In the genomic region with DNA sequence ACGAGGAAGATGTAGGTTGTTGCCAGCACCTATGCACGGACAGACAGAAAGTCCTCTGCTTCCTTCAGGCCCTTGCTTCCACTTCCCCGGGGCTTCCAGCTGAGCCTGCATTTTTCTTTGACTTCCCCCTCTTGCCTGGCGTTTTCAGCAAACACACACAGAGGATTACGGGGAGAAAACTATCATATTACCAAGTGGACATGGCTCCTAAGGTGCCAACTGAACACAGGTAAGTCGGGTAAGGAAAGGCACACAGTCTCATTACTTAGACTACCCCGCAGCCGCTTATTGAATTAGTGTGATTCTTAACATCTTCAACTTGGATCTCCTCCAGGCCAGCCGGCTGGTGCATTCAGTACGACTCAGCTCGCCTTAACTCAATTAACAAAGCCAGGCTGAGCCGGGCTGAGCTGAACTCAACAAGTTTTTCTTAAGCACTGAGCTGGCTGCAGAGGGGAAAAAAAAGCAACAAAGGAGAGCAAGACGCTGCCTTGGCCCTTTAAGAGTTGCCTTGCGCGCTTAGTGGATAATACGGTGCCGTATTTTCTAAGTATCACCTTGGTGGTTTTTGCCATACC, we compare ENCODE assay signal across 8 cellular contexts. TPM values are rescaled to one million over a fixed set of nuclear protein-coding genes. Genes with fewer than 3 reads are reported as not detected.
DNase-seq lines count a peak whose midpoint lies in the region; ATAC-seq and TF ChIP-seq lines count a peak whose summit lies in the region.

No MANE protein-coding gene starts in this region.

- H3K27ac ChIP-seq in dorsolateral prefrontal cortex = peak overlapping the region in 26 of 59 donors; percentile 0 to 69 (median 23)

- TF ChIP-seq CTCF in dorsolateral prefrontal cortex (IDR thresholded peaks at IDR 0.05 in 54 of 56, conservative IDR thresholded peaks at IDR 0.05 in 2 of 56; ENCODE audit: low read depth in 1 of 56, partially characterized antibody in 56 of 56) = no peak

- H3K36me3 Mint-ChIP-seq in activated T-helper 17 cell treated with anti-CD3 and anti-CD28 coated beads, Interleukin-2, amount 50 U/mL, for 72 hours (ENCODE audit: low read depth) = no peaks in the 10 kb centered on the region
- no peaks in the 10 kb centered on the region for H3K36me3 Mint-ChIP-seq in activated CD8-positive, alpha-beta T cell treated with anti-CD3 and anti-CD28 coated beads, Interleukin-2, amount 10 ng/mL, durations not matched to agents 7 days and 5 days (ENCODE audit: low read depth)

- H3K4me3 Mint-ChIP-seq in activated T-helper 17 cell treated with anti-CD3 and anti-CD28 coated beads, Interleukin-2, amount 50 U/mL, for 72 hours = no peak overlapping the region
- H3K4me3 Mint-ChIP-seq in activated CD8-positive, alpha-beta T cell treated with anti-CD3 and anti-CD28 coated beads, Interleukin-2, amount 10 ng/mL, durations not matched to agents 7 days and 5 days = no peak overlapping the region

- intact Hi-C loops in dorsolateral prefrontal cortex (cut with DNase I) = loop anchor here in 1 of 2 donors (10.0 kb wide), 1 partner anchor 255 kb away; no protein-coding TSS in a partner anchor

- H3K9me3 Mint-ChIP-seq in activated T-helper 17 cell treated with anti-CD3 and anti-CD28 coated beads, Interleukin-2, amount 50 U/mL, for 72 hours = no peaks in the 10 kb centered on the region
- H3K9me3 Mint-ChIP-seq in activated CD8-positive, alpha-beta T cell treated with anti-CD3 and anti-CD28 coated beads, Interleukin-2, amount 10 ng/mL, durations not matched to agents 7 days and 5 days (ENCODE audit: insufficient read depth) = no peaks in the 10 kb centered on the region

- no peaks in the 10 kb centered on the region for H3K27me3 Mint-ChIP-seq in activated T-helper 17 cell treated with anti-CD3 and anti-CD28 coated beads, Interleukin-2, amount 50 U/mL, for 72 hours
- no peaks in the 10 kb centered on the region for H3K27me3 Mint-ChIP-seq in activated CD8-positive, alpha-beta T cell treated with anti-CD3 and anti-CD28 coated beads, Interleukin-2, amount 10 ng/mL, durations not matched to agents 7 days and 5 days (ENCODE audit: low read depth)

- in situ Hi-C loops in Caki2 (cut with HindIII; ENCODE audit: low pct_unique_long_range_greater_than_20kb, low sequenced_read_pairs) = no loop called here

- peak overlapping the region in 11 of 59 donors; percentile 8 to 43 (median 22) for H3K4me3 ChIP-seq in dorsolateral prefrontal cortex

- POLR2A ChIA-PET in activated CD8-positive, alpha-beta T cell treated with anti-CD3 and anti-CD28 coated beads, Interleukin-2, amount 10 ng/mL, durations not matched to agents 7 days and 5 days (lab: Charles Lee) = interaction anchor here (0.5 to 2.9 kb wide), 3 partner anchors 16 to 453 kb away, joined by 3 to 11 read pairs (median 3); a partner anchor contains a TSS

- H3K27me3 ChIP-seq in dorsolateral prefrontal cortex = no peaks in the 10 kb centered on the region

- CTCF ChIA-PET in activated CD8-positive, alpha-beta T cell treated with anti-CD3 and anti-CD28 coated beads, Interleukin-2, amount 10 ng/mL, durations not matched to agents 7 days and 5 days (lab: Charles Lee) = no interaction called here

- H3K4me1 Mint-ChIP-seq in activated T-helper 17 cell treated with anti-CD3 and anti-CD28 coated beads, Interleukin-2, amount 50 U/mL, for 72 hours = peaks cover 14% of the 10 kb centered on the region
- H3K4me1 Mint-ChIP-seq in activated CD8-positive, alpha-beta T cell treated with anti-CD3 and anti-CD28 coated beads, Interleukin-2, amount 10 ng/mL, durations not matched to agents 7 days and 5 days (ENCODE audit: low read depth) = peaks cover 22% of the 10 kb centered on the region

- peak; percentile 31 for DNase-seq in Caki2 (ENCODE audit: low read depth)
- DNase-seq in NCI-H2171 treated with DMSO at 0.1 percent for 48 hours (lab: John Stamatoyannopoulos, UW) = peak; percentile 89
- peak in 7 of 10 donors; percentile 55 to 70 (median 60) for DNase-seq in dorsolateral prefrontal cortex
- DNase-seq in myocyte (ENCODE audit: low read depth) = peak; percentile 75
- no peak for DNase-seq in effector CD4-positive, alpha-beta T cell
- DNase-seq in HuH-7.5 (ENCODE audit: low spot score) = no peak
- DNase-seq in activated CD8-positive, alpha-beta T cell treated with anti-CD3 and anti-CD28 coated beads, Interleukin-2, amount 10 ng/mL, durations not matched to agents 7 days and 5 days = no peak

- ATAC-seq in activated T-helper 17 cell treated with anti-CD3 and anti-CD28 coated beads, Interleukin-2, amount 50 U/mL, for 72 hours (replicated peaks) = no peak
- no peak for ATAC-seq in activated CD8-positive, alpha-beta T cell treated with anti-CD3 and anti-CD28 coated beads, Interleukin-2, amount 10 ng/mL, durations not matched to agents 7 days and 5 days

- no peak overlapping the region for H3K27ac Mint-ChIP-seq in activated T-helper 17 cell treated with anti-CD3 and anti-CD28 coated beads, Interleukin-2, amount 50 U/mL, for 72 hours
- H3K27ac Mint-ChIP-seq in activated CD8-positive, alpha-beta T cell treated with anti-CD3 and anti-CD28 coated beads, Interleukin-2, amount 10 ng/mL, durations not matched to agents 7 days and 5 days = no peak overlapping the region

RNA-seq across cellular contexts. Expression of a gene that starts 19.2 kb away (rescaled TPM):
- total RNA-seq in Caki2 (2014; rRNA removed; shearing (Covaris generic); ENCODE audit: low replicate concordance) = 2.7 TPM in 1 of 2 replicates, not detected in the other
- total RNA-seq in dorsolateral prefrontal cortex (10 to 100 TPM in 17 of 120 experiments, 1 to 10 TPM in 103; 1.7 to 16.3 (median 6.4) TPM), myocyte (0.48 TPM in 1 of 2 replicates, not detected in the other)
- 6.4 TPM for polyA plus RNA-seq in myocyte (2012)
- under 1 TPM; 0.90 to 0.97 TPM for total RNA-seq in activated T-helper 17 cell treated with anti-CD3 and anti-CD28 coated beads, Interleukin-2, amount 50 U/mL, for 72 hours
- 1 to 10 TPM; 1.3 to 1.7 TPM for total RNA-seq in activated CD8-positive, alpha-beta T cell treated with anti-CD3 and anti-CD28 coated beads, Interleukin-2, amount 10 ng/mL, durations not matched to agents 7 days and 5 days

Comparison
In these comparisons a context has a peak if more than half of its experiments do, and no peak if none do; other contexts are left out.
1. DNase-seq: peak in Caki2 (single experiment), NCI-H2171 treated with DMSO at 0.1 percent for 48 hours (single experiment), dorsolateral prefrontal cortex (7 of 10) and myocyte (single experiment); none in effector CD4-positive, alpha-beta T cell (single experiment), HuH-7.5 (single experiment) and activated CD8-positive, alpha-beta T cell treated with anti-CD3 and anti-CD28 coated beads, Interleukin-2, amount 10 ng/mL, durations not matched to agents 7 days and 5 days (single experiment).